ENCODE assay signal across 21 cellular contexts in the genomic region with DNA sequence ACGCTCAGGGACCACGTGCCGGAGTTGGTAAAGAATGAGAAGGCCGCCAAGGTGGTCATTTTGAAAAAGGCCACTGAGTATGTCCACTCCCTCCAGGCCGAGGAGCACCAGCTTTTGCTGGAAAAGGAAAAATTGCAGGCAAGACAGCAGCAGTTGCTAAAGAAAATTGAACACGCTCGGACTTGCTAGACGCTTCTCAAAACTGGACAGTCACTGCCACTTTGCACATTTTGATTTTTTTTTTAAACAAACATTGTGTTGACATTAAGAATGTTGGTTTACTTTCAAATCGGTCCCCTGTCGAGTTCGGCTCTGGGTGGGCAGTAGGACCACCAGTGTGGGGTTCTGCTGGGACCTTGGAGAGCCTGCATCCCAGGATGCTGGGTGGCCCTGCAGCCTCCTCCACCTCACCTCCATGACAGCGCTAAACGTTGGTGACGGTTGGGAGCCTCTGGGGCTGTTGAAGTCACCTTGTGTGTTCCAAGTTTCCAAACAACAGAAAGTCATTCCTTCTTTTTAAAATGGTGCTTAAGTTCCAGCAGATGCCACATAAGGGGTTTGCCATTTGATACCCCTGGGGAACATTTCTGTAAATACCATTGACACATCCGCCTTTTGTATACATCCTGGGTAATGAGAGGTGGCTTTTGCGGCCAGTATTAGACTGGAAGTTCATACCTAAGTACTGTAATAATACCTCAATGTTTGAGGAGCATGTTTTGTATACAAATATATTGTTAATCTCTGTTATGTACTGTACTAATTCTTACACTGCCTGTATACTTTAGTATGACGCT. TPM values are rescaled to one million over a fixed set of nuclear protein-coding genes. Genes with fewer than 3 reads are reported as not detected.
"Had no signal": no experiment of that assay in that cellular context is flagged by ENCODE, and none has a peak within 500 bp of the region (broad histone marks: within the 10 kb centered on the region; RNA-seq: fewer than 3 reads in every experiment).

No MANE protein-coding gene starts in this region.

- H3K4me3 Mint-ChIP-seq: activated T-cell treated with anti-CD3 and anti-CD28 coated beads, Interleukin-2, amount 50 U/mL, for 72 hours; natural killer cell treated with Interleukin-12 subunit alpha and Interleukin-12 subunit beta and Interleukin-15 and Interleukin-18, amount 100 ng/mL, for 72 hours; T-helper 1 cell treated with Interleukin-12 subunit alpha and Interleukin-12 subunit beta and Interleukin-4 antibody, amounts not matched to agents 30 μg/mL and 1 μg/mL, for 36 hours had no signal

- H3K27me3 Mint-ChIP-seq: progenitor cell of endocrine pancreas had no signal

- ATAC-seq: activated T-cell treated with anti-CD3 and anti-CD28 coated beads, Interleukin-2, amount 50 U/mL, for 72 hours; esophagus mucosa; gastroesophageal sphincter; left colon; natural killer cell treated with Interleukin-12 subunit alpha and Interleukin-12 subunit beta and Interleukin-15 and Interleukin-18, amount 100 ng/mL, for 72 hours had no signal

- H3K36me3 Mint-ChIP-seq: natural killer cell treated with Interleukin-12 subunit alpha and Interleukin-12 subunit beta and Interleukin-15 and Interleukin-18, amount 100 ng/mL, for 72 hours had no signal

- DNase-seq: activated CD4-positive, alpha-beta T cell treated with anti-CD3 and anti-CD28 coated beads, Interleukin-2, amount 50 U/mL, for 1 hour; activated CD4-positive, CD25-positive, alpha-beta regulatory T cell treated with anti-CD3 and anti-CD28 coated beads, Interleukin-2, amount 50 U/mL, for 72 hours; activated CD8-positive, alpha-beta memory T cell treated with anti-CD3 and anti-CD28 coated beads for 24 hours; activated effector memory CD4-positive, alpha-beta T cell treated with anti-CD3 and anti-CD28 coated beads, Interleukin-2, amount 50 U/mL, for 16 hours; activated naive CD4-positive, alpha-beta T cell treated with anti-CD3 and anti-CD28 coated beads, Interleukin-2, amount 50 U/mL, for 16 hours; activated T-cell treated with anti-CD3 and anti-CD28 coated beads, Interleukin-2, amount 50 U/mL, for 72 hours; effector CD4-positive, alpha-beta T cell; islet precursor cell; left colon; stimulated activated CD4-positive, alpha-beta T cell treated with anti-CD3 and anti-CD28 coated beads, Interleukin-12 subunit alpha, Interleukin-12 subunit beta, amount 100 ng/mL, for 4 hours; stimulated activated CD4-positive, alpha-beta T cell treated with anti-CD3 and anti-CD28 coated beads, Interleukin-1b, Interleukin-23, amount 100 ng/mL, for 48 hours; stimulated activated naive CD4-positive, alpha-beta T cell treated with Interleukin-2 at 50 U/mL for 16 hours; thyroid gland had no signal

- H3K27ac Mint-ChIP-seq: activated T-cell treated with anti-CD3 and anti-CD28 coated beads, Interleukin-2, amount 50 U/mL, for 72 hours; natural killer cell treated with Interleukin-12 subunit alpha and Interleukin-12 subunit beta and Interleukin-15 and Interleukin-18, amount 100 ng/mL, for 72 hours; progenitor cell of endocrine pancreas; T-helper 1 cell treated with Interleukin-12 subunit alpha and Interleukin-12 subunit beta and Interleukin-4 antibody, amounts not matched to agents 30 μg/mL and 1 μg/mL, for 36 hours had no signal

- H3K9me3 Mint-ChIP-seq: activated T-cell treated with anti-CD3 and anti-CD28 coated beads, Interleukin-2, amount 50 U/mL, for 72 hours; mesothelial cell of epicardium; natural killer cell treated with Interleukin-12 subunit alpha and Interleukin-12 subunit beta and Interleukin-15 and Interleukin-18, amount 100 ng/mL, for 72 hours; T-helper 1 cell treated with Interleukin-12 subunit alpha and Interleukin-12 subunit beta and Interleukin-4 antibody, amounts not matched to agents 30 μg/mL and 1 μg/mL, for 36 hours had no signal

RNA-seq across cellular contexts. Expression of a gene that starts 5.8 kb away (rescaled TPM):
- total RNA-seq: ascending aorta; natural killer cell treated with Interleukin-12 subunit alpha and Interleukin-12 subunit beta and Interleukin-15 and Interleukin-18, amount 100 ng/mL, for 72 hours; subcutaneous adipose tissue had no signal
